Comparison of ENCODE assay signal across 2 cellular contexts in genomic region chr15:49888341-49888693, GRCh38.
TF ChIP-seq lines count a peak whose summit lies in the region.

No MANE protein-coding gene starts in this region.

TF ChIP-seq in SK-N-SH, 30 proteins besides CTCF, POLR2A, EP300 and RAD21 (continued from another document):
- no peak for TF ChIP-seq ZBTB33 (IDR thresholded peaks at IDR 0.05; ENCODE audit: borderline replicate concordance, low read depth)
TF ChIP-seq in SK-N-SH: peak in this region for 2.

TF ChIP-seq in SK-N-SH treated with all-trans-retinoic acid at 6 μM for 48 hours, 23 proteins besides CTCF, POLR2A, EP300 and RAD21 (continued from another document):
- TF ChIP-seq, protein P1, sequence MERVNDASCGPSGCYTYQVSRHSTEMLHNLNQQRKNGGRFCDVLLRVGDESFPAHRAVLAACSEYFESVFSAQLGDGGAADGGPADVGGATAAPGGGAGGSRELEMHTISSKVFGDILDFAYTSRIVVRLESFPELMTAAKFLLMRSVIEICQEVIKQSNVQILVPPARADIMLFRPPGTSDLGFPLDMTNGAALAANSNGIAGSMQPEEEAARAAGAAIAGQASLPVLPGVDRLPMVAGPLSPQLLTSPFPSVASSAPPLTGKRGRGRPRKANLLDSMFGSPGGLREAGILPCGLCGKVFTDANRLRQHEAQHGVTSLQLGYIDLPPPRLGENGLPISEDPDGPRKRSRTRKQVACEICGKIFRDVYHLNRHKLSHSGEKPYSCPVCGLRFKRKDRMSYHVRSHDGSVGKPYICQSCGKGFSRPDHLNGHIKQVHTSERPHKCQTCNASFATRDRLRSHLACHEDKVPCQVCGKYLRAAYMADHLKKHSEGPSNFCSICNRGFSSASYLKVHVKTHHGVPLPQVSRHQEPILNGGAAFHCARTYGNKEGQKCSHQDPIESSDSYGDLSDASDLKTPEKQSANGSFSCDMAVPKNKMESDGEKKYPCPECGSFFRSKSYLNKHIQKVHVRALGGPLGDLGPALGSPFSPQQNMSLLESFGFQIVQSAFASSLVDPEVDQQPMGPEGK (CRISPR knock-in tag; IDR thresholded peaks at IDR 0.05; ENCODE audit: borderline replicate concordance): no peak
- no peak for TF ChIP-seq ZNF70 (CRISPR knock-in tag; IDR thresholded peaks at IDR 0.05)
TF ChIP-seq in SK-N-SH treated with all-trans-retinoic acid at 6 μM for 48 hours: peak in this region for 0.
